Comparison of ENCODE assay signal across 10 cellular contexts in genomic region chr15:89749526-89749925, GRCh38. TPM values are rescaled to one million over a fixed set of nuclear protein-coding genes. Genes with fewer than 3 reads are reported as not detected.
DNase-seq lines count a peak whose midpoint lies in the region; ATAC-seq and TF ChIP-seq lines count a peak whose summit lies in the region.
"Had no signal": no experiment of that assay in that cellular context is flagged by ENCODE, and none has a peak within 500 bp of the region (broad histone marks: within the 10 kb centered on the region; RNA-seq: fewer than 3 reads in every experiment).

No MANE protein-coding gene starts in this region.

- POLR2A ChIA-PET in CD4-positive, alpha-beta memory T cell (lab: Charles Lee; ENCODE audit: partially characterized antibody), result interaction anchor here (1.7 kb wide), 1 partner anchor 9 kb away, joined by 5 read pairs; no protein-coding TSS in a partner anchor

- no peak for ATAC-seq in heart left ventricle

- peaks cover 5% of the 10 kb centered on the region in 2 donors for H3K27me3 Mint-ChIP-seq in CD4-positive, alpha-beta memory T cell

- no peak overlapping the region for H3K27ac ChIP-seq in CD4-positive, alpha-beta memory T cell (ENCODE audit: low read depth, low read length)
- H3K27ac ChIP-seq in dorsolateral prefrontal cortex, result peak overlapping the region in 10 of 59 donors; percentile 14 to 91 (median 82)
- H3K27ac ChIP-seq in osteoblast (ENCODE audit: low read depth, low read length), result no peak overlapping the region
- peak overlapping the region in 1 of 12 donors; percentile 81 for H3K27ac ChIP-seq in heart left ventricle

- no peaks in the 10 kb centered on the region for H3K36me3 ChIP-seq in CD4-positive, alpha-beta memory T cell (ENCODE audit: insufficient read depth, low read length)
- H3K36me3 ChIP-seq in NT2/D1 (ENCODE audit: insufficient read depth, insufficient read length, low read length) (no peaks in the 10 kb centered on the region), osteoblast (ENCODE audit: insufficient read depth, low read length) (no peaks in the 10 kb centered on the region), heart left ventricle (no peaks in the 10 kb centered on the region)

- no peak for TF ChIP-seq POLR2A in heart left ventricle (IDR thresholded peaks at IDR 0.05)

- 72 to 87% (median 73%) methylated on average over 3 to 4 of the region's 4 CpGs for WGBS in heart left ventricle, 4 donors

- H3K27ac Mint-ChIP-seq in CD4-positive, alpha-beta memory T cell, result peak overlapping the region in 1 of 7 donors; percentile 27

- no peaks in the 10 kb centered on the region for H3K9me3 Mint-ChIP-seq in CD4-positive, alpha-beta memory T cell

- peak overlapping the region; percentile 77 for H3K4me2 ChIP-seq in osteoblast (ENCODE audit: insufficient read depth, low read length)

- no peaks in the 10 kb centered on the region for H3K9me3 ChIP-seq in CD4-positive, alpha-beta memory T cell (ENCODE audit: control insufficient read depth in 1 of 2, low read length in 2 of 2)
- H3K9me3 ChIP-seq in NT2/D1 (ENCODE audit: insufficient read depth, low read length) (no peaks in the 10 kb centered on the region), osteoblast (ENCODE audit: low read depth, low read length) (no peaks in the 10 kb centered on the region), heart left ventricle (no peaks in the 10 kb centered on the region)

- no peak for DNase-seq in CD4-positive, alpha-beta memory T cell
- DNase-seq in NT2/D1 (ENCODE audit: low read depth, low spot score) (no peak), dorsolateral prefrontal cortex (no peak), osteoblast (ENCODE audit: insufficient read length, low spot score, missing footprints) (no peak), heart left ventricle (no peak), CD1c-positive myeloid dendritic cell (ENCODE audit: extremely low spot score) (no peak), DMS53 (lab: John Stamatoyannopoulos, UW) (no peak)
- DNase-seq in effector CD8-positive, alpha-beta T cell (lab: John Stamatoyannopoulos, UW), result no peak
- DNase-seq: NCI-H774, T1000 had no signal

- CTCF ChIA-PET in CD4-positive, alpha-beta memory T cell (lab: Charles Lee; ENCODE audit: partially characterized antibody), result interaction anchor here (1.0 to 3.4 kb wide), 3 partner anchors 9 to 125 kb away, joined by 3 to 15 read pairs (median 8); no protein-coding TSS in a partner anchor

- H3K79me2 ChIP-seq in osteoblast (ENCODE audit: insufficient read depth, low read length), result no peaks in the 10 kb centered on the region

- peak overlapping the region; percentile 93 for H2AFZ ChIP-seq in osteoblast (ENCODE audit: low read length)

- intact Hi-C loops in CD4-positive, alpha-beta memory T cell (cut with micrococcal nuclease), result no loop called here
- intact Hi-C loops in dorsolateral prefrontal cortex (cut with DNase I) (no loop called here), heart left ventricle (cut with DNase I) (loop anchor here in 1 of 10 donors (10.0 kb wide), 1 partner anchor 105 kb away; no protein-coding TSS in a partner anchor)

- H3K9ac ChIP-seq in NT2/D1 (ENCODE audit: insufficient read length, low read depth), result peak overlapping the region; percentile 75

- TF ChIP-seq CTCF in dorsolateral prefrontal cortex (IDR thresholded peaks at IDR 0.05 in 54 of 56, conservative IDR thresholded peaks at IDR 0.05 in 2 of 56; ENCODE audit: low read depth in 1 of 56, partially characterized antibody in 56 of 56), result no peak
- no peak for TF ChIP-seq CTCF in osteoblast (IDR thresholded peaks at IDR 0.05; ENCODE audit: extremely low read depth, low read depth, low read length)
- TF ChIP-seq CTCF in heart left ventricle (IDR thresholded peaks at IDR 0.05), result no peak

- H3K4me3 Mint-ChIP-seq in CD4-positive, alpha-beta memory T cell, result peak overlapping the region; percentile 67 to 81 (median 74)

- H3K4me1 ChIP-seq in CD4-positive, alpha-beta memory T cell (ENCODE audit: insufficient read depth, low read length), result peaks cover 9% of the 10 kb centered on the region
- H3K4me1 ChIP-seq in NT2/D1 (ENCODE audit: insufficient read depth, insufficient read length) (peaks cover 30% of the 10 kb centered on the region), osteoblast (ENCODE audit: insufficient read depth, low read length) (no peaks in the 10 kb centered on the region), heart left ventricle (peaks cover 0 to 18% (median 12%) of the 10 kb centered on the region in 12 donors)

- no peaks in the 10 kb centered on the region for H4K20me1 ChIP-seq in osteoblast (ENCODE audit: insufficient read depth, low read length)

- H3K36me3 Mint-ChIP-seq in CD4-positive, alpha-beta memory T cell, result no peaks in the 10 kb centered on the region

- no peaks in the 10 kb centered on the region for H3K27me3 ChIP-seq in CD4-positive, alpha-beta memory T cell (ENCODE audit: insufficient read depth, low read length)
- H3K27me3 ChIP-seq in NT2/D1 (ENCODE audit: insufficient read depth, insufficient read length) (peaks cover 87% of the 10 kb centered on the region), dorsolateral prefrontal cortex (no peaks in the 10 kb centered on the region), osteoblast (ENCODE audit: insufficient read depth, low read length) (peaks cover 3% of the 10 kb centered on the region), heart left ventricle (peaks cover 0 to 35% (median 4%) of the 10 kb centered on the region in 9 donors)

- peaks cover 0 to 6% (median 0%) of the 10 kb centered on the region in 4 donors for H3K4me1 Mint-ChIP-seq in CD4-positive, alpha-beta memory T cell

- no peak overlapping the region for H3K4me3 ChIP-seq in CD4-positive, alpha-beta memory T cell (ENCODE audit: low read length in 2 of 2)
- no peak overlapping the region for H3K4me3 ChIP-seq in NT2/D1 (ENCODE audit: insufficient read length, low read depth)
- peak overlapping the region in 53 of 59 donors; percentile 65 to 92 (median 77) for H3K4me3 ChIP-seq in dorsolateral prefrontal cortex
- peak overlapping the region; percentile 82 for H3K4me3 ChIP-seq in osteoblast (ENCODE audit: insufficient read depth, low read length)
- H3K4me3 ChIP-seq in heart left ventricle, result peak overlapping the region in 3 of 12 donors; percentile 62 to 72 (median 72)

RNA-seq across cellular contexts. Expression of gene MESP1, which starts 1.5 kb away (rescaled TPM):
- total RNA-seq in CD4-positive, alpha-beta memory T cell, result under 1 TPM; 0.53 to 0.79 TPM
- polyA plus RNA-seq in CD4-positive, alpha-beta memory T cell, result 1 to 10 TPM in 1 of 2 donors, under 1 TPM in 1; 0.69 to 1.2 TPM
- total RNA-seq in dorsolateral prefrontal cortex (10 to 100 TPM in 94 of 120 experiments, 1 to 10 TPM in 26; 5.5 to 23.3 (median 13.3) TPM), osteoblast (under 0.01 TPM in 2 replicates), heart left ventricle (1 to 10 TPM; 1.3 to 6.9 (median 5.1) TPM)
- 1 to 10 TPM in 1 of 2 donors, under 1 TPM in 1; 0.43 to 6.9 TPM for polyA plus RNA-seq in heart left ventricle

RNA-seq across cellular contexts. Expression of gene MESP2, which starts 26.6 kb away (rescaled TPM):
- total RNA-seq in CD4-positive, alpha-beta memory T cell, result not detected
- polyA plus RNA-seq in CD4-positive, alpha-beta memory T cell, result not detected
- total RNA-seq in dorsolateral prefrontal cortex (1 to 10 TPM in 41 of 120 experiments, under 1 TPM in 62, not detected in 17; 0.29 to 2.1 (median 0.92) TPM), osteoblast (0.72 and 1.5 TPM in 2 replicates), heart left ventricle (under 1 TPM in 3 of 9 donors, not detected in 6; 0.16 to 0.64 (median 0.52) TPM)
- polyA plus RNA-seq in heart left ventricle, result under 1 TPM in 1 of 2 donors, not detected in 1; 0.65 TPM

RNA-seq across cellular contexts. Expression of gene WDR93, which starts 58.9 kb away (rescaled TPM):
- total RNA-seq in CD4-positive, alpha-beta memory T cell, result not detected
- not detected for polyA plus RNA-seq in CD4-positive, alpha-beta memory T cell
- total RNA-seq in dorsolateral prefrontal cortex, result 1 to 10 TPM in 6 of 120 experiments, under 1 TPM in 94, not detected in 20; 0.22 to 1.7 (median 0.50) TPM
- under 0.01 and 0.36 TPM in 2 replicates for total RNA-seq in osteoblast
- total RNA-seq in heart left ventricle, result under 1 TPM in 1 of 9 donors, not detected in 8; 0.21 TPM
- under 1 TPM in 1 of 2 donors, not detected in 1; 0.10 TPM for polyA plus RNA-seq in heart left ventricle

RNA-seq across cellular contexts. Expression of gene PEX11A, which starts 59.0 kb away (rescaled TPM):
- total RNA-seq in CD4-positive, alpha-beta memory T cell, result 1 to 10 TPM; 2.9 to 3.0 TPM
- 1 to 10 TPM in 1 of 2 donors, under 1 TPM in 1; 0.78 to 2.7 TPM for polyA plus RNA-seq in CD4-positive, alpha-beta memory T cell
- total RNA-seq in dorsolateral prefrontal cortex, result 10 to 100 TPM in 95 of 120 experiments, 1 to 10 TPM in 25; 6.9 to 22.1 (median 12.1) TPM
- 4.0 and 5.0 TPM in 2 replicates for total RNA-seq in osteoblast
- total RNA-seq in heart left ventricle, result 10 to 100 TPM in 6 of 9 donors, 1 to 10 TPM in 3; 7.0 to 23.0 (median 10.7) TPM
- polyA plus RNA-seq in heart left ventricle, result 10 to 100 TPM in 1 of 2 donors, 1 to 10 TPM in 1; 5.9 to 11.0 TPM

Comparison
In these comparisons a context has a peak if more than half of its experiments do, and no peak if none do; other contexts are left out.
1. H3K4me3 ChIP-seq: peak in dorsolateral prefrontal cortex (53 of 59) and osteoblast (single experiment); none in CD4-positive, alpha-beta memory T cell (0 of 2) and NT2/D1 (single experiment).